In the genomic region with DNA sequence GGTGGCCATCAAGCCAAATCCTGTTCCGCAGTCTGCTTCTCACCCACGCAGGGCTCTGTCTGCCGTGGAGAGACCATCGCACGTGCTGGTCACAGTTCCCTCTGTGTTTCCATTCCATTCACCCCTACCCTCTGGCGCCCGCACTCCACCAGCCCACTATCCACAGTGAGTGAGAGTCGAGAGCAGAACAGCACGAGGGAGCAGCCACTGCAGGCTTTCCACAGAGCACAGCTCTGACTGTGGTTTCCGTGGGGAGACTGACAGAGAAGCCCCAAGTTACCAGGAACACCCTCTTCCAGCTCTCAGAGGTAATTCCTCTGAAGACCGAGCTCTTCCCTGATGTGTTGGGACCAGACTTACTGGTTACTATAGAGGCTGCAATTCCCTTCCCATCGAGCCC, we compare ENCODE assay signal across 28 cellular contexts. TPM values are rescaled to one million over a fixed set of nuclear protein-coding genes. Genes with fewer than 3 reads are reported as not detected.
DNase-seq lines count a peak whose midpoint lies in the region; ATAC-seq and TF ChIP-seq lines count a peak whose summit lies in the region.
"Had no signal": no experiment of that assay in that cellular context is flagged by ENCODE, and none has a peak within 500 bp of the region (broad histone marks: within the 10 kb centered on the region; RNA-seq: fewer than 3 reads in every experiment).

No MANE protein-coding gene starts in this region.

- no peaks in the 10 kb centered on the region for H3K36me3 ChIP-seq in BE2C
- no peaks in the 10 kb centered on the region for H3K36me3 ChIP-seq in H7 (replicated peaks; ENCODE audit: control insufficient read depth, insufficient read depth, low read length)
- H3K36me3 ChIP-seq: neural progenitor cell, prostate gland, sigmoid colon, stomach, tibial artery had no signal

- H3K9me3 ChIP-seq in BE2C (no peaks in the 10 kb centered on the region), T-helper 17 cell (ENCODE audit: control insufficient read depth, low read length, poor library complexity, severe bottlenecking) (no peaks in the 10 kb centered on the region)
- H3K9me3 ChIP-seq: prostate gland, sigmoid colon, stomach, tibial artery had no signal

- no peak for ATAC-seq in T-helper 17 cell
- ATAC-seq: activated CD4-positive, CD25-positive, alpha-beta regulatory T cell treated with anti-CD3 and anti-CD28 coated beads, Interleukin-2, amount 50 U/mL, for 24 hours; activated naive CD4-positive, alpha-beta T cell treated with anti-CD3 and anti-CD28 coated beads, Interleukin-2, amount 50 U/mL, for 72 hours; PC-3 had no signal

- intact Hi-C loops in posterior vena cava (cut with DNase I) = no loop called here

- H3K4me3 ChIP-seq in BE2C (ENCODE audit: low read depth, low read length) = peak overlapping the region; percentile 90
- no peak overlapping the region for H3K4me3 ChIP-seq in H7 (ENCODE audit: insufficient read depth, low read depth, low read length)
- H3K4me3 ChIP-seq: lung, neural progenitor cell, prostate gland, sigmoid colon, stomach, tibial artery had no signal

- no peaks in the 10 kb centered on the region for H3K36me3 Mint-ChIP-seq in T-helper 17 cell (ENCODE audit: low read depth)
- H3K36me3 Mint-ChIP-seq: activated CD4-positive, alpha-beta memory T cell treated with anti-CD3 and anti-CD28 coated beads for 36 hours; activated naive CD4-positive, alpha-beta T cell treated with anti-CD3 and anti-CD28 coated beads, Interleukin-2, amount 50 U/mL, for 72 hours; neural progenitor cell had no signal

- no peak overlapping the region for H3K4me3 Mint-ChIP-seq in T-helper 17 cell
- H3K4me3 Mint-ChIP-seq: activated CD4-positive, alpha-beta memory T cell treated with anti-CD3 and anti-CD28 coated beads for 36 hours; CD4-positive, alpha-beta T cell; dendritic cell treated with granulocyte-macrophage colony-stimulating factor and Interleukin-4, amounts not matched to agents 40 ng/mL and 50 ng/mL, for 4 days; neural progenitor cell had no signal

- peaks cover 5% of the 10 kb centered on the region for H3K4me1 ChIP-seq in BE2C
- H3K4me1 ChIP-seq: prostate gland, sigmoid colon, stomach, tibial artery had no signal

- H3K4me1 Mint-ChIP-seq in T-helper 17 cell = no peaks in the 10 kb centered on the region

- no peak overlapping the region for H3K27ac Mint-ChIP-seq in T-helper 17 cell
- H3K27ac Mint-ChIP-seq: activated CD4-positive, alpha-beta memory T cell treated with anti-CD3 and anti-CD28 coated beads for 36 hours; activated naive CD4-positive, alpha-beta T cell treated with anti-CD3 and anti-CD28 coated beads, Interleukin-2, amount 50 U/mL, for 72 hours; activated T-helper 2 cell treated with anti-CD3 and anti-CD28 coated beads, Interferon-gamma antibody, Interleukin-2, Interleukin-4, amounts not matched to agents 10 μg/mL and 5 μg/mL and 100 μg/mL, durations not matched to agents 14 hours and 24 hours and 36 hours; CD4-positive, alpha-beta T cell; dendritic cell treated with granulocyte-macrophage colony-stimulating factor and Interleukin-4, amounts not matched to agents 40 ng/mL and 50 ng/mL, for 4 days; neural progenitor cell had no signal

- no peaks in the 10 kb centered on the region for H3K27me3 ChIP-seq in BE2C
- H3K27me3 ChIP-seq in H7 (ENCODE audit: control insufficient read depth, insufficient read depth, low read length) = 0 out of 2 replicates have a peak, but pooled peaks cover 4% of the 10 kb centered on the region
- H3K27me3 ChIP-seq: sigmoid colon, stomach, tibial artery had no signal

- TF ChIP-seq CTCF in BE2C (IDR thresholded peaks at IDR 0.05; ENCODE audit: low read depth, low read length) = no peak

- DNase-seq in DMS79 (lab: John Stamatoyannopoulos, UW) (peak; percentile 26), DMS79 treated with DMSO at 0.1 percent for 48 hours (lab: John Stamatoyannopoulos, UW) (no peak), BE2C (peak; percentile 46), NCI-H345 (lab: John Stamatoyannopoulos, UW) (peak; percentile 75), cerebellar cortex (ENCODE audit: low spot score) (peak; percentile 74), T-helper 17 cell (no peak), posterior vena cava (ENCODE audit: low spot score) (no peak), H7 (no peak)
- DNase-seq: activated CD4-positive, alpha-beta memory T cell treated with anti-CD3 and anti-CD28 coated beads for 36 hours; aorta; CD4-positive, alpha-beta T cell; DMS 273 treated with DMSO at 0.1 percent for 48 hours; GF-D8; PC-3; Right ventricle myocardium superior; sigmoid colon; stimulated activated CD4-positive, alpha-beta T cell treated with anti-CD3 and anti-CD28 coated beads, Interleukin-15, amount 100 ng/mL, for 24 hours; stomach; tibial artery had no signal

- H3K27me3 Mint-ChIP-seq in T-helper 17 cell = no peaks in the 10 kb centered on the region
- H3K27me3 Mint-ChIP-seq: activated CD4-positive, alpha-beta memory T cell treated with anti-CD3 and anti-CD28 coated beads for 36 hours; dendritic cell treated with granulocyte-macrophage colony-stimulating factor and Interleukin-4, amounts not matched to agents 40 ng/mL and 50 ng/mL, for 4 days had no signal

RNA-seq across cellular contexts. Expression of a gene that starts 5.0 kb away (rescaled TPM):
- polyA plus RNA-seq in BE2C (2012; ENCODE audit: insufficient read depth, insufficient read length, low read depth) = 34.6 TPM
- total RNA-seq in T-helper 17 cell = not detected
- under 1 TPM in 1 of 2 donors, not detected in 1; 0.14 TPM for total RNA-seq in posterior vena cava
- total RNA-seq in H7 (2014; rRNA removed; shearing (Covaris generic)) = 0.18 TPM in 1 of 2 replicates, not detected in the other
- total RNA-seq: activated CD4-positive, alpha-beta memory T cell treated with anti-CD3 and anti-CD28 coated beads for 36 hours; cardiac septum; endothelial cell of umbilical vein; PC-3; Right ventricle myocardium superior had no signal
- polyA plus RNA-seq: endothelial cell of umbilical vein had no signal

Comparison
In these comparisons a context has a peak if more than half of its experiments do, and no peak if none do; other contexts are left out.
1. DNase-seq: peak in DMS79 (single experiment), BE2C (single experiment), NCI-H345 (single experiment) and cerebellar cortex (single experiment); none in DMS79 treated with DMSO at 0.1 percent for 48 hours (single experiment), T-helper 17 cell (0 of 3), posterior vena cava (single experiment) and H7 (single experiment).